16 cellular contexts compared by ENCODE assay signal in genomic region chr1:85584923-85585322, GRCh38. TPM values are rescaled to one million over a fixed set of nuclear protein-coding genes. Genes with fewer than 3 reads are reported as not detected.
DNase-seq lines count a peak whose midpoint lies in the region; ATAC-seq and TF ChIP-seq lines count a peak whose summit lies in the region.
"Had no signal": no experiment of that assay in that cellular context is flagged by ENCODE, and none has a peak within 500 bp of the region (broad histone marks: within the 10 kb centered on the region; RNA-seq: fewer than 3 reads in every experiment).

No MANE protein-coding gene starts in this region.

- H4K20me1 ChIP-seq in GM23338 (replicated peaks; ENCODE audit: insufficient read depth) (no peaks in the 10 kb centered on the region), SK-N-SH (ENCODE audit: insufficient read depth) (peaks cover 33% of the 10 kb centered on the region)

- TF ChIP-seq CTCF in GM23338 (conservative IDR thresholded peaks at IDR 0.05; ENCODE audit: low read depth in 2 of 2) (no peak), SK-N-SH (IDR thresholded peaks at IDR 0.05) (no peak), psoas muscle (IDR thresholded peaks at IDR 0.05) (no peak)

- H3K36me3 Mint-ChIP-seq in GM23338 (ENCODE audit: low read depth): peaks cover 28% of the 10 kb centered on the region

- H3K4me1 ChIP-seq in GM23338 (ENCODE audit: insufficient read depth) (peaks cover 28% of the 10 kb centered on the region), SK-N-SH (ENCODE audit: control insufficient read depth in 1 of 2, insufficient read depth in 2 of 2, low read depth in 1 of 2, low read length in 1 of 2) (peaks cover 0 to 11% of the 10 kb centered on the region in 2 experiments; a peak in 2 of 4 replicates), psoas muscle (no peaks in the 10 kb centered on the region)

- H3K4me3 ChIP-seq in GM23338 (no peak overlapping the region), SK-N-SH (ENCODE audit: low read depth in 2 of 2, low read length in 1 of 2) (no peak overlapping the region), psoas muscle (no peak overlapping the region)
- H3K4me3 ChIP-seq: left lung had no signal

- H3K27ac Mint-ChIP-seq in GM23338: peak overlapping the region; percentile 19
- H3K27ac Mint-ChIP-seq: activated CD4-positive, alpha-beta memory T cell treated with anti-CD3 and anti-CD28 coated beads for 36 hours; stimulated activated effector memory CD8-positive, alpha-beta T cell treated with anti-CD3 and anti-CD28 coated beads, Interleukin-12 subunit alpha, Interleukin-12 subunit beta, amount 100 ng/mL, for 72 hours had no signal

- H3K27ac ChIP-seq in GM23338 (ENCODE audit: low read depth) (peak overlapping the region; percentile 67), SK-N-SH (ENCODE audit: low read depth in 2 of 2, low read length in 1 of 2) (peak overlapping the region; percentile 53 to 98; a peak in 3 of 4 replicates), psoas muscle (peak overlapping the region; percentile 91)
- H3K27ac ChIP-seq: C4-2B had no signal

- POLR2A ChIA-PET in SK-N-SH (lab: Yijun Ruan, JAX): no interaction called here

- DNase-seq in GM23338 (ENCODE audit: low spot score) (peak; percentile 41), SK-N-SH (no peak), fibroblast of gingiva (ENCODE audit: low read depth) (peak; percentile 79), psoas muscle (no peak), iPS-NIHi7 (ENCODE audit: extremely low spot score) (no peak), NCI-H146 treated with DMSO at 0.1 percent for 48 hours (lab: John Stamatoyannopoulos, UW; ENCODE audit: unreplicated experiment) (no peak)
- DNase-seq: activated CD4-positive, alpha-beta memory T cell treated with anti-CD3 and anti-CD28 coated beads for 36 hours; activated gamma-delta T cell; GDM1; left lung; NCI-H1694; occipital lobe had no signal

- ATAC-seq in GM23338 (no peak), psoas muscle (no peak), GM18511 (IDR thresholded peaks at IDR 0.05; ENCODE audit: unreplicated experiment) (no peak), GM21619 (IDR thresholded peaks at IDR 0.05; ENCODE audit: unreplicated experiment) (no peak)
- ATAC-seq: left lung had no signal

- H3K9me2 ChIP-seq in GM23338 (ENCODE audit: insufficient read depth): 0 out of 2 replicates have a peak, but pooled peaks cover 9% of the 10 kb centered on the region
- H3K9me2 ChIP-seq in SK-N-SH: no peaks in the 10 kb centered on the region

- peaks cover 58% of the 10 kb centered on the region for H3K4me1 Mint-ChIP-seq in GM23338

- intact Hi-C loops in psoas muscle (cut with DNase I): loop anchor here in 1 of 2 donors (5.0 kb wide), 1 partner anchor 278 kb away; no protein-coding TSS in a partner anchor

- WGBS in SK-N-SH (ENCODE audit: low lambda C conversion rate): 53% methylated on average over 2 of the region's 2 CpGs
- 45 to 65% (median 58%) methylated on average over 2 of the region's 2 CpGs for WGBS in psoas muscle, 3 donors

- H3K4me2 ChIP-seq in GM23338 (peak overlapping the region; percentile 8), SK-N-SH (no peak overlapping the region)

- H3K27me3 Mint-ChIP-seq in GM23338 (ENCODE audit: insufficient read depth, low read depth, poor library complexity): peaks cover 27% of the 10 kb centered on the region

- peak overlapping the region; percentile 97; the same call in 1 of the 2 replicates for H3K9ac ChIP-seq in SK-N-SH

- H2AFZ ChIP-seq in GM23338: no peak overlapping the region
- H2AFZ ChIP-seq in SK-N-SH (ENCODE audit: low read depth): no peak overlapping the region

- H3K9me3 ChIP-seq in SK-N-SH: no peaks in the 10 kb centered on the region
- H3K9me3 ChIP-seq in psoas muscle: no peaks in the 10 kb centered on the region
- H3K9me3 ChIP-seq: left lung had no signal

- H3F3A ChIP-seq in GM23338 (replicated peaks; ENCODE audit: low read depth): peaks cover 19% of the 10 kb centered on the region
- peaks cover 54% of the 10 kb centered on the region for H3F3A ChIP-seq in SK-N-SH (replicated peaks; ENCODE audit: insufficient read depth)

- peaks cover 8% of the 10 kb centered on the region; the same call in 2 of the 3 replicates for H3K9me3 Mint-ChIP-seq in GM23338
- H3K9me3 Mint-ChIP-seq: stimulated activated effector memory CD8-positive, alpha-beta T cell treated with anti-CD3 and anti-CD28 coated beads, Interleukin-12 subunit alpha, Interleukin-12 subunit beta, amount 100 ng/mL, for 72 hours had no signal

- TF ChIP-seq RAD21 in SK-N-SH (IDR thresholded peaks at IDR 0.05; ENCODE audit: low read length): no peak

- peak overlapping the region; percentile 0; the same call in 1 of the 3 replicates for H3K4me3 Mint-ChIP-seq in GM23338
- H3K4me3 Mint-ChIP-seq: activated CD4-positive, alpha-beta memory T cell treated with anti-CD3 and anti-CD28 coated beads for 36 hours; stimulated activated effector memory CD8-positive, alpha-beta T cell treated with anti-CD3 and anti-CD28 coated beads, Interleukin-12 subunit alpha, Interleukin-12 subunit beta, amount 100 ng/mL, for 72 hours had no signal

- H3K79me2 ChIP-seq in GM23338 (replicated peaks; ENCODE audit: insufficient read depth): peaks cover 27% of the 10 kb centered on the region
- peaks cover 32% of the 10 kb centered on the region for H3K79me2 ChIP-seq in SK-N-SH (ENCODE audit: insufficient read depth)

- H3K27me3 ChIP-seq in GM23338 (ENCODE audit: insufficient read depth): no peaks in the 10 kb centered on the region
- no peaks in the 10 kb centered on the region for H3K27me3 ChIP-seq in SK-N-SH (ENCODE audit: insufficient read depth)
- no peaks in the 10 kb centered on the region for H3K27me3 ChIP-seq in psoas muscle (ENCODE audit: insufficient read depth in 3 of 3, low read length in 2 of 3)

- CTCF ChIA-PET in SK-N-SH (lab: Yijun Ruan, JAX): interaction anchor here (1.0 to 8.3 kb wide), 3 partner anchors 11 to 277 kb away, joined by 3 to 56 read pairs (median 5); no protein-coding TSS in a partner anchor

- peaks cover 21% of the 10 kb centered on the region for H3K36me3 ChIP-seq in GM23338 (ENCODE audit: insufficient read depth)
- peaks cover 24 to 30% of the 10 kb centered on the region in 2 experiments for H3K36me3 ChIP-seq in SK-N-SH (replicated peaks in 1 of 2; ENCODE audit: control insufficient read depth in 1 of 2, insufficient read depth in 2 of 2, low read length in 1 of 2)
- peaks cover 2 to 24% of the 10 kb centered on the region in 2 donors for H3K36me3 ChIP-seq in psoas muscle (ENCODE audit: insufficient read depth in 1 of 2, low read depth in 1 of 2)

- no peak for TF ChIP-seq EP300 in SK-N-SH (IDR thresholded peaks at IDR 0.05; ENCODE audit: borderline replicate concordance in 1 of 2, low read depth in 1 of 2, low read length in 1 of 2)

TF ChIP-seq in GM23338, 12 proteins besides CTCF, POLR2A, EP300 and RAD21 (continues in another document):
- TF ChIP-seq JUNB (IDR thresholded peaks at IDR 0.05; ENCODE audit: unreplicated experiment) (no peak), CREB1 (CRISPR knock-in tag; IDR thresholded peaks at IDR 0.05; ENCODE audit: low read depth) (no peak), EZH2 (IDR thresholded peaks at IDR 0.05; ENCODE audit: low read depth, unreplicated experiment) (no peak)

TF ChIP-seq in SK-N-SH, 30 proteins besides CTCF, POLR2A, EP300 and RAD21:
- TF ChIP-seq JUND (IDR thresholded peaks at IDR 0.05) (no peak), ZBTB33 (IDR thresholded peaks at IDR 0.05; ENCODE audit: borderline replicate concordance, low read depth) (peak; percentile 4; the same call in 1 of the 2 replicates), ELF1 (IDR thresholded peaks at IDR 0.05) (0 out of 2 replicates have a peak, but pooled peaks have one; percentile 31), SIN3A (IDR thresholded peaks at IDR 0.05; ENCODE audit: borderline replicate concordance, low read depth, low read length) (0 out of 2 replicates have a peak, but pooled peaks have one; percentile 25), POLR2AphosphoS5 (IDR thresholded peaks at IDR 0.05; ENCODE audit: low read depth, low read length) (peak; percentile 34), FOXJ3 (CRISPR knock-in tag; IDR thresholded peaks at IDR 0.05) (no peak), TCF12 (IDR thresholded peaks at IDR 0.05) (0 out of 2 replicates have a peak, but pooled peaks have one; percentile 1)

RNA-seq across cellular contexts. Expression of gene CCN1, which starts 4.4 kb away (rescaled TPM):
- total RNA-seq in GM23338 (2014; rRNA removed; shearing (Covaris generic)): 66.5 and 66.6 TPM in 2 replicates
- polyA plus RNA-seq in GM23338 (2016; fragmentation: Nextera tagmentation; extraction: Ambion mirVana) (130 and 132 TPM in 2 replicates), SK-N-SH (2012; rRNA removed) (363 and 543 TPM in 2 replicates), psoas muscle (10 to 100 TPM in 2 of 3 donors, 1 to 10 TPM in 1; 10.0 to 21.6 (median 20.5) TPM)
- polyA plus RNA-seq in SK-N-SH (2012; cell fraction: cytosol; rRNA removed): 493 and 569 TPM in 2 replicates
- polyA plus RNA-seq in SK-N-SH (2012; cell fraction: nucleus; rRNA removed): 806 and 1,198 TPM in 2 replicates
- total RNA-seq in psoas muscle: 100 to 1,000 TPM in 2 of 4 donors, 10 to 100 TPM in 2; 43.3 to 171 (median 103) TPM
- total RNA-seq: activated CD4-positive, alpha-beta memory T cell treated with anti-CD3 and anti-CD28 coated beads for 36 hours had no signal

Comparison
In these comparisons a context has a peak if more than half of its experiments do, and no peak if none do; other contexts are left out.
1. DNase-seq: peak in GM23338 (single experiment) and fibroblast of gingiva (single experiment); none in SK-N-SH (single experiment), psoas muscle (0 of 2), iPS-NIHi7 (single experiment) and NCI-H146 treated with DMSO at 0.1 percent for 48 hours (single experiment).
2. Peak in every context shown above with its lines, with median percentiles within 50 percentile points of each other: H3K27ac ChIP-seq.